ENCODE assay signal across 20 cellular contexts in the genomic region with DNA sequence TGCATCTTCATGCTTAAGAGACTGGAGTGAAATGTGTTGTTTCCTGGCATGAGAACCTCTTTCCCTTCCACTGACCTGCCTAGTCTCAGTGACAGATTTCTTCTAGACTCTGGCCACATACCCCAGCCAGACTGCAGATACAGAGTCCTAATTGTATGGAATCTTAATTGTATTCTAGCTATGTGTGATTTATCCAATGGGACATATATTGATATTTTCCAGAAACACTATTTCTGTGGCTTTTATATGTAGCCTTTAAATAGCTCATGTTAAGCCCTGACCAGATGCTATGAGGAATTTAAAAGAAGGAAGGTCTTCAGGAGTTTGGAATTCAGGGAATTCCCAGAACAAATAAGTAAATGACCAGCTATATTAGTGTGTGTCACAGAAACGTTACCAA.
DNase-seq lines count a peak whose midpoint lies in the region; ATAC-seq, FAIRE-seq and TF ChIP-seq lines count a peak whose summit lies in the region.
"Had no signal": no experiment of that assay in that cellular context is flagged by ENCODE, and none has a peak within 500 bp of the region (broad histone marks: within the 10 kb centered on the region; RNA-seq: fewer than 3 reads in every experiment).

No MANE protein-coding gene starts in this region.

- H3K27me3 Mint-ChIP-seq in activated CD4-positive, alpha-beta memory T cell treated with anti-CD3 and anti-CD28 coated beads for 36 hours, result no peaks in the 10 kb centered on the region

- no peak for FAIRE-seq in HepG2 (lab: Jason Lieb, UNC)
- FAIRE-seq: D721Med, K562 had no signal

- 28% methylated on average over 1 of the region's 1 CpG for WGBS in HepG2 (ENCODE audit: low lambda C conversion rate)
- WGBS in right lobe of liver (ENCODE audit: insufficient coverage, low coverage, low lambda C conversion rate, missing lambda C conversion rate), result 38% methylated on average over 1 of the region's 1 CpG

- H3K27ac ChIP-seq in HepG2 (ENCODE audit: extremely low read length, insufficient read depth, low read length) (no peak overlapping the region), right lobe of liver (no peak overlapping the region), ascending aorta (peak overlapping the region; percentile 15 to 18)
- H3K27ac ChIP-seq: 22Rv1, skin epidermis, stomach had no signal

- H3K4me3 ChIP-seq in HepG2 (replicated peaks in 1 of 3; ENCODE audit: insufficient read depth in 1 of 3, low read depth in 2 of 3, low read length in 3 of 3), result no peak overlapping the region
- H3K4me3 ChIP-seq in right lobe of liver, result no peak overlapping the region
- H3K4me3 ChIP-seq in ascending aorta, result no peak overlapping the region
- H3K4me3 ChIP-seq: K562, skin epidermis, stomach had no signal

- H3K4me1 Mint-ChIP-seq in activated CD4-positive, alpha-beta memory T cell treated with anti-CD3 and anti-CD28 coated beads for 36 hours (ENCODE audit: low read depth), result peaks cover 3% of the 10 kb centered on the region
- H3K4me1 Mint-ChIP-seq: natural killer cell had no signal

- DNase-seq in HepG2 (ENCODE audit: low spot score), result peak; percentile 18
- no peak for DNase-seq in right lobe of liver
- no peak for DNase-seq in ascending aorta (ENCODE audit: low spot score in 2 of 2)
- peak; percentile 62 for DNase-seq in iris pigment epithelial cell (ENCODE audit: low read depth)
- no peak for DNase-seq in cardiac septum (ENCODE audit: low spot score)
- no peak for DNase-seq in activated CD4-positive, alpha-beta memory T cell treated with anti-CD3 and anti-CD28 coated beads for 36 hours
- no peak for DNase-seq in HuH-7 (ENCODE audit: low spot score)
- DNase-seq: activated CD4-positive, alpha-beta T cell treated with anti-CD3 and anti-CD28 coated beads for 1 hour; glutamatergic neuron; natural killer cell; NCI-H146; NCI-H446 treated with DMSO at 0.1 percent for 48 hours; OCI-M1; stomach; T-helper 1 cell had no signal

- TF ChIP-seq POLR2A in HepG2 (IDR thresholded peaks at IDR 0.05; ENCODE audit: insufficient read depth in 1 of 2, low read depth in 2 of 2, low read length in 2 of 2) (no peak), right lobe of liver (IDR thresholded peaks at IDR 0.05) (no peak)

- H3K9me3 Mint-ChIP-seq in activated CD4-positive, alpha-beta memory T cell treated with anti-CD3 and anti-CD28 coated beads for 36 hours, result no peaks in the 10 kb centered on the region
- H3K9me3 Mint-ChIP-seq: natural killer cell had no signal

- H4K20me1 ChIP-seq in HepG2 (ENCODE audit: insufficient read depth, low read length), result no peaks in the 10 kb centered on the region

- H3K36me3 Mint-ChIP-seq in activated CD4-positive, alpha-beta memory T cell treated with anti-CD3 and anti-CD28 coated beads for 36 hours, result peaks cover 25% of the 10 kb centered on the region
- H3K36me3 Mint-ChIP-seq: natural killer cell had no signal

- no peak overlapping the region for H3K9ac ChIP-seq in HepG2 (ENCODE audit: insufficient read depth, low read depth, low read length)

- TF ChIP-seq EP300 in HepG2 (IDR thresholded peaks at IDR 0.05; ENCODE audit: low read depth in 2 of 2, low read length in 2 of 2), result no peak
- no peak for TF ChIP-seq EP300 in HepG2 (CRISPR knock-in tag; IDR thresholded peaks at IDR 0.05; ENCODE audit: borderline replicate concordance)

- POLR2A ChIA-PET in HepG2 (lab: Yijun Ruan, JAX), result no interaction called here
- POLR2A ChIA-PET in activated CD4-positive, alpha-beta memory T cell treated with anti-CD3 and anti-CD28 coated beads for 36 hours (lab: Charles Lee), result no interaction called here

- H2AFZ ChIP-seq in HepG2 (ENCODE audit: low read length), result no peak overlapping the region

- H3K36me3 ChIP-seq in HepG2 (replicated peaks in 1 of 2; ENCODE audit: control insufficient read depth in 1 of 2, insufficient read depth in 2 of 2, low read length in 2 of 2) (no peaks in the 10 kb centered on the region; a peak in 1 of 5 replicates), right lobe of liver (no peaks in the 10 kb centered on the region), ascending aorta (peaks cover 4 to 23% of the 10 kb centered on the region in 2 donors)

- intact Hi-C loops in HepG2 (cut with micrococcal nuclease; ENCODE audit: unreplicated experiment) (no loop called here), right lobe of liver (cut with DNase I) (no loop called here), ascending aorta (cut with DNase I) (no loop called here), cardiac septum (cut with DNase I) (loop anchor here (10.0 kb wide), 1 partner anchor 245 kb away; no protein-coding TSS in a partner anchor)
- intact Hi-C loops in activated CD4-positive, alpha-beta memory T cell treated with anti-CD3 and anti-CD28 coated beads for 36 hours (cut with micrococcal nuclease), result no loop called here

- BruUV-seq in HepG2 (replicated peaks; lab: Mats Ljungman, UMichigan), result no TSS peak

- TF ChIP-seq RAD21 in HepG2 (CRISPR knock-in tag; IDR thresholded peaks at IDR 0.05), result no peak

- no peak overlapping the region for H3K4me2 ChIP-seq in HepG2 (ENCODE audit: low read depth, low read length)

- in situ Hi-C loops in HepG2 (cut with HindIII; ENCODE audit: extremely low pct_ligation_motif_present, low pct_unique_long_range_greater_than_20kb), result no loop called here

- ATAC-seq in HepG2, result no peak
- no peak for ATAC-seq in right lobe of liver
- no peak for ATAC-seq in HG02763 (IDR thresholded peaks at IDR 0.05; ENCODE audit: unreplicated experiment)
- ATAC-seq: K562, natural killer cell had no signal

- peaks cover 12% of the 10 kb centered on the region; the same call in 1 of the 2 replicates for H3K4me1 ChIP-seq in HepG2 (ENCODE audit: insufficient read depth, low read length)
- no peaks in the 10 kb centered on the region for H3K4me1 ChIP-seq in right lobe of liver
- H3K4me1 ChIP-seq in ascending aorta, result peaks cover 0 to 34% of the 10 kb centered on the region in 2 donors

- H3K4me3 Mint-ChIP-seq in activated CD4-positive, alpha-beta memory T cell treated with anti-CD3 and anti-CD28 coated beads for 36 hours, result no peak overlapping the region
- H3K4me3 Mint-ChIP-seq: natural killer cell had no signal

- H3K9me3 ChIP-seq in HepG2 (ENCODE audit: low read length) (no peaks in the 10 kb centered on the region), right lobe of liver (no peaks in the 10 kb centered on the region), ascending aorta (no peaks in the 10 kb centered on the region)
- H3K9me3 ChIP-seq: stomach had no signal

- TF ChIP-seq CTCF in HepG2 (CRISPR knock-in tag; IDR thresholded peaks at IDR 0.05) (no peak), right lobe of liver (IDR thresholded peaks at IDR 0.05) (no peak), ascending aorta (IDR thresholded peaks at IDR 0.05) (no peak)

- CTCF ChIA-PET in HepG2 (lab: Yijun Ruan, JAX; ENCODE audit: low intra/inter-chr PET ratio, low total read pairs), result no interaction called here
- CTCF ChIA-PET in activated CD4-positive, alpha-beta memory T cell treated with anti-CD3 and anti-CD28 coated beads for 36 hours (lab: Charles Lee), result no interaction called here

- no peaks in the 10 kb centered on the region for H3K27me3 ChIP-seq in HepG2 (ENCODE audit: control insufficient read depth in 1 of 2, insufficient read depth in 2 of 2, low read length in 2 of 2)
- no peaks in the 10 kb centered on the region for H3K27me3 ChIP-seq in right lobe of liver
- no peaks in the 10 kb centered on the region for H3K27me3 ChIP-seq in ascending aorta
- H3K27me3 ChIP-seq: stomach had no signal

- no peak overlapping the region for H3K27ac Mint-ChIP-seq in activated CD4-positive, alpha-beta memory T cell treated with anti-CD3 and anti-CD28 coated beads for 36 hours
- H3K27ac Mint-ChIP-seq: natural killer cell had no signal

- no peaks in the 10 kb centered on the region for H3K79me2 ChIP-seq in HepG2 (ENCODE audit: insufficient read depth, low read length)

TF ChIP-seq in HepG2, 621 proteins besides CTCF, POLR2A, EP300 and RAD21:
- TF ChIP-seq, protein P1, sequence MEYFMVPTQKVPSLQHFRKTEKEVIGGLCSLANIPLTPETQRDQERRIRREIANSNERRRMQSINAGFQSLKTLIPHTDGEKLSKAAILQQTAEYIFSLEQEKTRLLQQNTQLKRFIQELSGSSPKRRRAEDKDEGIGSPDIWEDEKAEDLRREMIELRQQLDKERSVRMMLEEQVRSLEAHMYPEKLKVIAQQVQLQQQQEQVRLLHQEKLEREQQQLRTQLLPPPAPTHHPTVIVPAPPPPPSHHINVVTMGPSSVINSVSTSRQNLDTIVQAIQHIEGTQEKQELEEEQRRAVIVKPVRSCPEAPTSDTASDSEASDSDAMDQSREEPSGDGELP (IDR thresholded peaks at IDR 0.05; ENCODE audit: borderline replicate concordance, low read depth), result no peak
- no peak for TF ChIP-seq CAMTA2 (CRISPR knock-in tag; IDR thresholded peaks at IDR 0.05; ENCODE audit: borderline replicate concordance)
- no peak for TF ChIP-seq HES4 (CRISPR knock-in tag; IDR thresholded peaks at IDR 0.05; ENCODE audit: borderline replicate concordance)
- TF ChIP-seq POLR2AphosphoS5 (IDR thresholded peaks at IDR 0.05; ENCODE audit: low read depth, low read length), result no peak
- no peak for TF ChIP-seq ZNF691 (CRISPR knock-in tag; IDR thresholded peaks at IDR 0.05; ENCODE audit: borderline replicate concordance, low read depth)
- TF ChIP-seq GATAD2A (CRISPR knock-in tag; IDR thresholded peaks at IDR 0.05), result no peak
- TF ChIP-seq ZNF335 (CRISPR knock-in tag; IDR thresholded peaks at IDR 0.05), result no peak
- TF ChIP-seq ZFYVE20 (CRISPR knock-in tag; IDR thresholded peaks at IDR 0.05; ENCODE audit: borderline replicate concordance, low read depth), result no peak
- TF ChIP-seq ZBTB26 (CRISPR knock-in tag; IDR thresholded peaks at IDR 0.05; ENCODE audit: borderline replicate concordance), result no peak

Comparison
In these comparisons a context has a peak if more than half of its experiments do, and no peak if none do; other contexts are left out.
1. DNase-seq: peak in HepG2 (single experiment) and iris pigment epithelial cell (single experiment); none in right lobe of liver (0 of 3), ascending aorta (0 of 2), cardiac septum (single experiment), activated CD4-positive, alpha-beta memory T cell treated with anti-CD3 and anti-CD28 coated beads for 36 hours (single experiment) and HuH-7 (single experiment).
2. H3K27ac ChIP-seq: peak in ascending aorta (2 of 2); none in HepG2 (single experiment) and right lobe of liver (0 of 3).